Comparison of ENCODE assay signal across 7 cellular contexts in genomic region chr17:51000835-51001638, GRCh38.
A peak's percentile ranks its signal among the peaks of the same experiment; 100 is the strongest.
DNase-seq lines count a peak whose midpoint lies in the region; ATAC-seq and TF ChIP-seq lines count a peak whose summit lies in the region.

No MANE protein-coding gene starts in this region.

- TF ChIP-seq POLR2A in upper lobe of left lung (IDR thresholded peaks at IDR 0.05): no peak

- H3K36me3 ChIP-seq in OCI-LY3 (replicated peaks; ENCODE audit: low read depth, low read length) (peaks cover 14% of the 10 kb centered on the region), upper lobe of left lung (peaks cover 26 to 92% (median 50%) of the 10 kb centered on the region in 4 donors)

- no peaks in the 10 kb centered on the region for H3K9me3 ChIP-seq in OCI-LY3 (ENCODE audit: insufficient read depth, low read length)
- H3K9me3 ChIP-seq in upper lobe of left lung: no peaks in the 10 kb centered on the region

- TF ChIP-seq EP300 in upper lobe of left lung (IDR thresholded peaks at IDR 0.05): no peak

- peak; percentile 83 for TF ChIP-seq CTCF in OCI-LY3 (IDR thresholded peaks at IDR 0.05; ENCODE audit: low read depth, low read length)
- peak; percentile 22 to 58 (median 33) for TF ChIP-seq CTCF in upper lobe of left lung (IDR thresholded peaks at IDR 0.05)

- no peaks in the 10 kb centered on the region for H4K20me1 ChIP-seq in OCI-LY3 (ENCODE audit: insufficient read depth, low read length)

- H3K27me3 ChIP-seq in OCI-LY3 (ENCODE audit: low read depth, low read length) (no peaks in the 10 kb centered on the region), upper lobe of left lung (no peaks in the 10 kb centered on the region)

- no peak overlapping the region for H2AFZ ChIP-seq in OCI-LY3 (ENCODE audit: low read depth, low read length)

- peak; percentile 71 for DNase-seq in GM03348 (ENCODE audit: low spot score)
- DNase-seq in LHCN-M2 (ENCODE audit: low read depth): peak; percentile 71
- DNase-seq in cerebellar nuclear complex (lab: John Stamatoyannopoulos, UW): peak; percentile 1 to 29
- DNase-seq in left lobe of liver (ENCODE audit: low spot score): no peak
- DNase-seq in upper lobe of left lung: no peak
- no peak for DNase-seq in ureter (ENCODE audit: low spot score)

- H3K4me2 ChIP-seq in OCI-LY3 (ENCODE audit: low read length): no peak overlapping the region

- H3K4me3 ChIP-seq in OCI-LY3 (ENCODE audit: low read length): no peak overlapping the region
- no peak overlapping the region for H3K4me3 ChIP-seq in upper lobe of left lung

- H3K79me2 ChIP-seq in OCI-LY3 (ENCODE audit: low read length): no peaks in the 10 kb centered on the region

- H3K27ac ChIP-seq in OCI-LY3 (ENCODE audit: low read length) (no peak overlapping the region), upper lobe of left lung (no peak overlapping the region)

- 93 to 100% methylated on average over 1 of the region's 1 CpG for WGBS in upper lobe of left lung, 2 donors

- no peak overlapping the region for H3K9ac ChIP-seq in OCI-LY3 (ENCODE audit: low read length)

- H3K4me1 ChIP-seq in OCI-LY3 (ENCODE audit: low read length) (no peaks in the 10 kb centered on the region), upper lobe of left lung (no peaks in the 10 kb centered on the region)

- ATAC-seq in left lobe of liver (peak; percentile 89), upper lobe of left lung (ENCODE audit: low FRiP score in 2 of 2) (peak in 1 of 2 donors; percentile 78)

Comparison
In these comparisons a context has a peak if more than half of its experiments do, and no peak if none do; other contexts are left out.
1. DNase-seq: peak in GM03348 (single experiment), LHCN-M2 (single experiment) and cerebellar nuclear complex (2 of 2); none in left lobe of liver (single experiment), upper lobe of left lung (0 of 2) and ureter (single experiment).